ENCODE assay signal across 20 cellular contexts in genomic region chr2:3287896-3288295, GRCh38.
DNase-seq lines count a peak whose midpoint lies in the region; ATAC-seq, FAIRE-seq and TF ChIP-seq lines count a peak whose summit lies in the region.
"Had no signal": no experiment of that assay in that cellular context is flagged by ENCODE, and none has a peak within 500 bp of the region (broad histone marks: within the 10 kb centered on the region; RNA-seq: fewer than 3 reads in every experiment).

No MANE protein-coding gene starts in this region.

- no peak overlapping the region for H3K4me2 ChIP-seq in neural cell (ENCODE audit: low read length)

- H3K36me3 ChIP-seq in neural cell (ENCODE audit: insufficient read depth, low read length): no peaks in the 10 kb centered on the region
- H3K36me3 ChIP-seq: MG63 had no signal

- H3K9me3 ChIP-seq in neural cell (ENCODE audit: low read length): no peaks in the 10 kb centered on the region
- H3K9me3 ChIP-seq: MG63 had no signal

- no peaks in the 10 kb centered on the region for H3K27me3 ChIP-seq in neural cell (ENCODE audit: insufficient read depth, low read depth, low read length)
- H3K27me3 ChIP-seq: MG63 had no signal

- no peak for TF ChIP-seq CTCF in neural cell (IDR thresholded peaks at IDR 0.05; ENCODE audit: poor library complexity, severe bottlenecking)

- H3F3A ChIP-seq in neural cell (ENCODE audit: insufficient read depth, low read length, poor library complexity, severe bottlenecking): no peaks in the 10 kb centered on the region

- H3K9me2 ChIP-seq in neural cell (ENCODE audit: insufficient read depth, low read length): no peaks in the 10 kb centered on the region

- no peaks in the 10 kb centered on the region for H4K20me1 ChIP-seq in neural cell (ENCODE audit: insufficient read depth)

- no peak overlapping the region for H2AFZ ChIP-seq in neural cell (ENCODE audit: low read depth, low read length)

- H3K27ac ChIP-seq in cingulate gyrus (ENCODE audit: low read depth, low read length) (peak overlapping the region; percentile 81), neural cell (ENCODE audit: low read length) (peak overlapping the region; percentile 70), temporal lobe (ENCODE audit: low read depth, low read length) (peak overlapping the region; percentile 67)
- H3K27ac ChIP-seq: 22Rv1, C4-2B had no signal

- peak in 2 of 3 experiments; percentile 69 to 76 for DNase-seq in NCI-H1417 (lab: John Stamatoyannopoulos, UW)
- no peak for DNase-seq in NCI-H1417 treated with DMSO at 0.1 percent for 48 hours (lab: John Stamatoyannopoulos, UW)
- no peak for DNase-seq in HTR-8/SVneo (ENCODE audit: insufficient read length, low spot score)
- DNase-seq: AML-193, DMS 273 treated with DMSO at 0.1 percent for 48 hours, Kasumi-1, MG63, NCI-H1694 treated with DMSO at 0.1 percent for 48 hours, NCI-H510A, RPMI8226, SIG-M5 had no signal

- H3K4me3 ChIP-seq in neural cell (ENCODE audit: low read length): no peak overlapping the region
- H3K4me3 ChIP-seq: MG63 had no signal

- H3K9ac ChIP-seq in neural cell (ENCODE audit: low read length): no peak overlapping the region

- no peak for TF ChIP-seq RAD21 in neural cell (conservative IDR thresholded peaks at IDR 0.05)

- FAIRE-seq in HTR-8/SVneo (lab: Jason Lieb, UNC): no peak
- FAIRE-seq: G401.6 had no signal

- TF ChIP-seq EP300 in neural cell (conservative IDR thresholded peaks at IDR 0.05; ENCODE audit: poor library complexity, severe bottlenecking): no peak

- ATAC-seq in GM21737 (IDR thresholded peaks at IDR 0.05; ENCODE audit: unreplicated experiment) (no peak), HG03565 (IDR thresholded peaks at IDR 0.05; ENCODE audit: unreplicated experiment) (no peak)
- ATAC-seq: SK-N-SH treated with all-trans-retinoic acid at 6 μM for 48 hours had no signal

- H3K79me2 ChIP-seq in neural cell (replicated peaks; ENCODE audit: insufficient read depth, low read length): no peaks in the 10 kb centered on the region

TF ChIP-seq in neural cell, 6 proteins besides CTCF, POLR2A, EP300 and RAD21:
- TF ChIP-seq POLR2AphosphoS5 (IDR thresholded peaks at IDR 0.05) (no peak), TAF1 (IDR thresholded peaks at IDR 0.05; ENCODE audit: low read depth) (no peak), EZH2 (IDR thresholded peaks at IDR 0.05; ENCODE audit: borderline replicate concordance, insufficient read depth, low read length, poor library complexity, severe bottlenecking) (no peak), MXI1 (conservative IDR thresholded peaks at IDR 0.05; ENCODE audit: poor library complexity, severe bottlenecking) (no peak), SMC3 (conservative IDR thresholded peaks at IDR 0.05; ENCODE audit: poor library complexity) (no peak), REST (IDR thresholded peaks at IDR 0.05; ENCODE audit: borderline replicate concordance) (no peak)

Comparison
In these comparisons a context has a peak if more than half of its experiments do, and no peak if none do; other contexts are left out.
1. DNase-seq: peak in NCI-H1417 (2 of 3); none in NCI-H1417 treated with DMSO at 0.1 percent for 48 hours (single experiment) and HTR-8/SVneo (single experiment).
2. Peak in every context shown above with its lines, with median percentiles within 50 percentile points of each other: H3K27ac ChIP-seq.